28 cellular contexts compared by ENCODE assay signal in genomic region chr1:71330991-71331390, GRCh38.
"Had no signal": no experiment of that assay in that cellular context is flagged by ENCODE, and none has a peak within 500 bp of the region (broad histone marks: within the 10 kb centered on the region; RNA-seq: fewer than 3 reads in every experiment).

No MANE protein-coding gene starts in this region.

- H3K27ac ChIP-seq: stomach, suprapubic skin, testis, thoracic aorta, thyroid gland, tibial artery, tibial nerve, transverse colon, upper lobe of left lung, upper lobe of right lung, uterus, vagina had no signal

- H3K36me3 Mint-ChIP-seq: stimulated activated effector memory CD8-positive, alpha-beta T cell treated with anti-CD3 and anti-CD28 coated beads, Interleukin-12 subunit alpha, Interleukin-12 subunit beta, amount 100 ng/mL, for 72 hours; stimulated activated memory B cell treated with anti-CD40 and anti-IgM and Interleukin-4, amounts not matched to agents 10 μg/mL and 1 μg/mL and 100 μg/mL, for 72 hours; stimulated activated naive B cell treated with anti-CD40 and anti-IgM and Interleukin-4, amounts not matched to agents 10 μg/mL and 1 μg/mL and 100 μg/mL, for 72 hours; type B pancreatic cell had no signal

- H3K4me3 Mint-ChIP-seq: stimulated activated effector memory CD8-positive, alpha-beta T cell treated with anti-CD3 and anti-CD28 coated beads, Interleukin-12 subunit alpha, Interleukin-12 subunit beta, amount 100 ng/mL, for 72 hours; stimulated activated memory B cell treated with anti-CD40 and anti-IgM and Interleukin-4, amounts not matched to agents 10 μg/mL and 1 μg/mL and 100 μg/mL, for 72 hours; stimulated activated naive B cell treated with anti-CD40 and anti-IgM and Interleukin-4, amounts not matched to agents 10 μg/mL and 1 μg/mL and 100 μg/mL, for 72 hours; stimulated activated naive CD8-positive, alpha-beta T cell treated with anti-CD3 and anti-CD28 coated beads, Interleukin-15, amount 100 ng/mL, for 72 hours; stimulated activated naive CD8-positive, alpha-beta T cell treated with anti-CD3 and anti-CD28 coated beads, Interleukin-15, Interleukin-2, amounts not matched to agents 100 ng/mL and 50 ng/mL, for 24 hours; type B pancreatic cell had no signal

- ATAC-seq: stimulated activated effector memory CD8-positive, alpha-beta T cell treated with anti-CD3 and anti-CD28 coated beads, Interleukin-12 subunit alpha, Interleukin-12 subunit beta, amount 100 ng/mL, for 72 hours; stimulated activated memory B cell treated with anti-CD40 and anti-IgM and Interleukin-4, amounts not matched to agents 10 μg/mL and 1 μg/mL and 100 μg/mL, for 72 hours; stimulated activated naive B cell treated with anti-CD40 and anti-IgM and Interleukin-4, amounts not matched to agents 10 μg/mL and 1 μg/mL and 100 μg/mL, for 72 hours; stimulated activated naive CD8-positive, alpha-beta T cell treated with anti-CD3 and anti-CD28 coated beads, Interleukin-15, amount 100 ng/mL, for 72 hours; stimulated activated naive CD8-positive, alpha-beta T cell treated with anti-CD3 and anti-CD28 coated beads, Interleukin-15, Interleukin-2, amounts not matched to agents 100 U/mL and 50 U/mL, for 24 hours; upper lobe of right lung had no signal

- H3K4me1 Mint-ChIP-seq: stimulated activated effector memory CD8-positive, alpha-beta T cell treated with anti-CD3 and anti-CD28 coated beads, Interleukin-12 subunit alpha, Interleukin-12 subunit beta, amount 100 ng/mL, for 72 hours; stimulated activated memory B cell treated with anti-CD40 and anti-IgM and Interleukin-4, amounts not matched to agents 10 μg/mL and 1 μg/mL and 100 μg/mL, for 72 hours; stimulated activated naive B cell treated with anti-CD40 and anti-IgM and Interleukin-4, amounts not matched to agents 10 μg/mL and 1 μg/mL and 100 μg/mL, for 72 hours; stimulated activated naive CD8-positive, alpha-beta T cell treated with anti-CD3 and anti-CD28 coated beads, Interleukin-15, amount 100 ng/mL, for 72 hours had no signal

- DNase-seq: stimulated activated CD4-positive, alpha-beta T cell treated with anti-CD3 and anti-CD28 coated beads, Interleukin-2, amount 100 ng/mL, for 48 hours; stimulated activated CD4-positive, alpha-beta T cell treated with anti-CD3 and anti-CD28 coated beads, Interleukin-4, amount 100 ng/mL, for 1 hour; stimulated activated CD4-positive, alpha-beta T cell treated with anti-CD3 and anti-CD28 coated beads, Interleukin-4, amount 100 ng/mL, for 24 hours; stimulated activated CD4-positive, alpha-beta T cell treated with anti-CD3 and anti-CD28 coated beads, Interleukin-4, amount 100 ng/mL, for 4 hours; stimulated activated CD8-positive, alpha-beta memory T cell treated with anti-CD3 and anti-CD28 coated beads, Interleukin-4, amount 100 ng/mL, for 48 hours; stimulated activated naive B cell treated with anti-CD40 and anti-IgM and Interleukin-4, amounts not matched to agents 10 μg/mL and 1 μg/mL and 100 μg/mL, for 72 hours; stimulated activated naive CD4-positive, alpha-beta T cell; stimulated activated naive CD4-positive, alpha-beta T cell treated with Interleukin-2 at 50 U/mL for 16 hours; stimulated activated naive CD8-positive, alpha-beta T cell treated with anti-CD3 and anti-CD28 coated beads, Interleukin-15, amount 100 ng/mL, for 72 hours; stimulated activated naive CD8-positive, alpha-beta T cell treated with anti-CD3 and anti-CD28 coated beads, Interleukin-15, Interleukin-2, amounts not matched to agents 100 U/mL and 50 U/mL, for 24 hours; stomach; substantia nigra; testis; thyroid gland; tibial artery; transverse colon; trophoblast cell; upper lobe of left lung; upper lobe of right lung; uterus had no signal

- H3K27me3 ChIP-seq: stomach, suprapubic skin, testis, thyroid gland, tibial artery, tibial nerve, transverse colon, upper lobe of left lung, upper lobe of right lung, uterus, vagina had no signal

- H3K27me3 Mint-ChIP-seq: stimulated activated memory B cell treated with anti-CD40 and anti-IgM and Interleukin-4, amounts not matched to agents 10 μg/mL and 1 μg/mL and 100 μg/mL, for 72 hours; stimulated activated naive B cell treated with anti-CD40 and anti-IgM and Interleukin-4, amounts not matched to agents 10 μg/mL and 1 μg/mL and 100 μg/mL, for 72 hours; stimulated activated naive CD8-positive, alpha-beta T cell treated with anti-CD3 and anti-CD28 coated beads, Interleukin-15, amount 100 ng/mL, for 72 hours; stimulated activated naive CD8-positive, alpha-beta T cell treated with anti-CD3 and anti-CD28 coated beads, Interleukin-15, Interleukin-2, amounts not matched to agents 100 ng/mL and 50 ng/mL, for 24 hours; type B pancreatic cell had no signal

- H3K4me3 ChIP-seq: stomach, suprapubic skin, testis, thoracic aorta, thyroid gland, tibial artery, tibial nerve, transverse colon, upper lobe of left lung, upper lobe of right lung, uterus, vagina had no signal

- H3K27ac Mint-ChIP-seq: stimulated activated effector memory CD8-positive, alpha-beta T cell treated with anti-CD3 and anti-CD28 coated beads, Interleukin-12 subunit alpha, Interleukin-12 subunit beta, amount 100 ng/mL, for 72 hours; stimulated activated memory B cell treated with anti-CD40 and anti-IgM and Interleukin-4, amounts not matched to agents 10 μg/mL and 1 μg/mL and 100 μg/mL, for 72 hours; stimulated activated naive B cell treated with anti-CD40 and anti-IgM and Interleukin-4, amounts not matched to agents 10 μg/mL and 1 μg/mL and 100 μg/mL, for 72 hours; stimulated activated naive CD8-positive, alpha-beta T cell treated with anti-CD3 and anti-CD28 coated beads, Interleukin-15, amount 100 ng/mL, for 72 hours; stimulated activated naive CD8-positive, alpha-beta T cell treated with anti-CD3 and anti-CD28 coated beads, Interleukin-15, Interleukin-2, amounts not matched to agents 100 ng/mL and 50 ng/mL, for 24 hours; type B pancreatic cell had no signal
